9 cellular contexts compared by ENCODE assay signal in genomic region chr16:75266738-75267630, GRCh38. TPM values are rescaled to one million over a fixed set of nuclear protein-coding genes. Genes with fewer than 3 reads are reported as not detected.
DNase-seq lines count a peak whose midpoint lies in the region; ATAC-seq and TF ChIP-seq lines count a peak whose summit lies in the region.
"Had no signal": no experiment of that assay in that cellular context is flagged by ENCODE, and none has a peak within 500 bp of the region (broad histone marks: within the 10 kb centered on the region; RNA-seq: fewer than 3 reads in every experiment).

No MANE protein-coding gene starts in this region.

- H3K4me1 Mint-ChIP-seq in activated B cell treated with CpG ODN at 0.5 μM for 24 hours: peaks cover 12% of the 10 kb centered on the region
- H3K4me1 Mint-ChIP-seq in stimulated activated effector memory CD8-positive, alpha-beta T cell treated with anti-CD3 and anti-CD28 coated beads, Interleukin-12 subunit alpha, Interleukin-12 subunit beta, amount 100 ng/mL, for 72 hours: peaks cover 14% of the 10 kb centered on the region

- H3K4me3 Mint-ChIP-seq in activated B cell treated with CpG ODN at 0.5 μM for 24 hours: peak overlapping the region; percentile 77
- peak overlapping the region; percentile 60 for H3K4me3 Mint-ChIP-seq in stimulated activated effector memory CD8-positive, alpha-beta T cell treated with anti-CD3 and anti-CD28 coated beads, Interleukin-12 subunit alpha, Interleukin-12 subunit beta, amount 100 ng/mL, for 72 hours

- no peak for TF ChIP-seq CTCF in activated B cell treated with CpG ODN at 0.5 μM for 24 hours (IDR thresholded peaks at IDR 0.05)

- H3K27me3 ChIP-seq in iPS-15b (ENCODE audit: control insufficient read depth, insufficient read depth, low read length): no peaks in the 10 kb centered on the region

- peaks cover 6% of the 10 kb centered on the region for H3K4me1 ChIP-seq in iPS-15b (ENCODE audit: control insufficient read depth, insufficient read depth, low read length)

- ATAC-seq in activated B cell treated with CpG ODN at 0.5 μM for 24 hours (ENCODE audit: low read depth) (no peak), GM19455 (IDR thresholded peaks at IDR 0.05; ENCODE audit: unreplicated experiment) (no peak), HG03520 (IDR thresholded peaks at IDR 0.05; ENCODE audit: unreplicated experiment) (no peak)
- ATAC-seq in stimulated activated effector memory CD8-positive, alpha-beta T cell treated with anti-CD3 and anti-CD28 coated beads, Interleukin-12 subunit alpha, Interleukin-12 subunit beta, amount 100 ng/mL, for 72 hours: no peak

- POLR2A ChIA-PET in activated B cell treated with CpG ODN at 0.5 μM for 24 hours (lab: Charles Lee): interaction anchor here (0.7 kb wide), 1 partner anchor 253 kb away, joined by 5 read pairs; no protein-coding TSS in a partner anchor

- H3K9me3 ChIP-seq in iPS-15b (ENCODE audit: control insufficient read depth, insufficient read depth, low read length): no peaks in the 10 kb centered on the region

- intact Hi-C loops in activated B cell treated with CpG ODN at 0.5 μM for 24 hours (cut with micrococcal nuclease): loop anchor here (5.0 kb wide), 1 partner anchor 35 kb away; no protein-coding TSS in a partner anchor

- CTCF ChIA-PET in activated B cell treated with CpG ODN at 0.5 μM for 24 hours (lab: Charles Lee): no interaction called here

- peak; percentile 31 for DNase-seq in DMS53 (lab: John Stamatoyannopoulos, UW)
- no peak for DNase-seq in DMS53 treated with DMSO at 0.1 percent for 48 hours (lab: John Stamatoyannopoulos, UW; ENCODE audit: unreplicated experiment)
- DNase-seq in activated B cell treated with CpG ODN at 0.5 μM for 24 hours: peak; percentile 16
- DNase-seq in stimulated activated effector memory CD8-positive, alpha-beta T cell treated with anti-CD3 and anti-CD28 coated beads, Interleukin-12 subunit alpha, Interleukin-12 subunit beta, amount 100 ng/mL, for 72 hours (ENCODE audit: low spot score in 2 of 2): no peak
- DNase-seq in NCI-H82 treated with DMSO at 0.1 percent for 48 hours (lab: John Stamatoyannopoulos, UW; ENCODE audit: unreplicated experiment): no peak
- DNase-seq: NCI-H1048 had no signal

- H3K9me3 Mint-ChIP-seq in activated B cell treated with CpG ODN at 0.5 μM for 24 hours: no peaks in the 10 kb centered on the region
- H3K9me3 Mint-ChIP-seq in stimulated activated effector memory CD8-positive, alpha-beta T cell treated with anti-CD3 and anti-CD28 coated beads, Interleukin-12 subunit alpha, Interleukin-12 subunit beta, amount 100 ng/mL, for 72 hours: no peaks in the 10 kb centered on the region

- peaks cover 10% of the 10 kb centered on the region for H3K36me3 ChIP-seq in iPS-15b (ENCODE audit: control insufficient read depth, insufficient read depth, low read length)

- no peaks in the 10 kb centered on the region for H3K36me3 Mint-ChIP-seq in activated B cell treated with CpG ODN at 0.5 μM for 24 hours (ENCODE audit: low read depth)
- H3K36me3 Mint-ChIP-seq in stimulated activated effector memory CD8-positive, alpha-beta T cell treated with anti-CD3 and anti-CD28 coated beads, Interleukin-12 subunit alpha, Interleukin-12 subunit beta, amount 100 ng/mL, for 72 hours: no peaks in the 10 kb centered on the region

- peaks cover 41% of the 10 kb centered on the region for H3K27me3 Mint-ChIP-seq in activated B cell treated with CpG ODN at 0.5 μM for 24 hours

- H3K4me3 ChIP-seq in iPS-15b (ENCODE audit: low read depth, low read length): peak overlapping the region; percentile 76

- H3K27ac Mint-ChIP-seq in activated B cell treated with CpG ODN at 0.5 μM for 24 hours: no peak overlapping the region
- no peak overlapping the region for H3K27ac Mint-ChIP-seq in stimulated activated effector memory CD8-positive, alpha-beta T cell treated with anti-CD3 and anti-CD28 coated beads, Interleukin-12 subunit alpha, Interleukin-12 subunit beta, amount 100 ng/mL, for 72 hours

- peak overlapping the region; percentile 73 for H3K9ac ChIP-seq in iPS-15b (ENCODE audit: low read depth, low read length)

RNA-seq across cellular contexts. Expression of gene BCAR1, which starts 15.6 kb away (rescaled TPM):
- total RNA-seq in activated B cell treated with CpG ODN at 0.5 μM for 24 hours: not detected in 2 replicates

RNA-seq across cellular contexts. Expression of gene CTRB1, which starts 48.2 kb away (rescaled TPM):
- total RNA-seq in activated B cell treated with CpG ODN at 0.5 μM for 24 hours: not detected in 2 replicates

Comparison
In these comparisons a context has a peak if more than half of its experiments do, and no peak if none do; other contexts are left out.
1. DNase-seq: peak in DMS53 (single experiment) and activated B cell treated with CpG ODN at 0.5 μM for 24 hours (single experiment); none in DMS53 treated with DMSO at 0.1 percent for 48 hours (single experiment), stimulated activated effector memory CD8-positive, alpha-beta T cell treated with anti-CD3 and anti-CD28 coated beads, Interleukin-12 subunit alpha, Interleukin-12 subunit beta, amount 100 ng/mL, for 72 hours (0 of 2) and NCI-H82 treated with DMSO at 0.1 percent for 48 hours (single experiment).